14 cellular contexts compared by ENCODE assay signal in the genomic region with DNA sequence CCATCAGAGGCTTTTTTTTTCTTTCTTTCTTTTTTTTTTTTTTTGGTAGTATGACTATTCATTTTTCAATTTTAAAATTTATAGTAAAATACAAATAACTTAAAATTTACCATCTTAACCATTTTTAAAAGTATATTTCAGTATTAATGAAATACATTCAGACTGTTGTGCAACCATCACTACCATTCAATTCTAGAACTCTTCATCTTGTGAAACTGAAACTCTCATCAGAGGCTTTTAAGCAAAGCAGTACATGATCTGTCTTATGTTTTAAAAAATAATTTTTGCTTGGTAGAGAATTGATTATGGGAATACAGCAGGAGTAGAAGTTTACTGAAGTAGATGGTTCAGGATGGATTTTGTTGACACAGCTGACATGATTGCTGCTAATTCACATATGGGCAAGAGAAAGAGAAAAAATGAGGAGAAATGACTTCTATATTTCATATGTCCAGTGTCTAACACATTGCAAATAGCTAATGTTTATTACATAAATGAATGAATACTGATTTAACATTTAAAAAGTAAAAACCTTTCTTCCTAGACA. TPM values are rescaled to one million over a fixed set of nuclear protein-coding genes. Genes with fewer than 3 reads are reported as not detected.
DNase-seq lines count a peak whose midpoint lies in the region; ATAC-seq lines count a peak whose summit lies in the region.
"Had no signal": no experiment of that assay in that cellular context is flagged by ENCODE, and none has a peak within 500 bp of the region (broad histone marks: within the 10 kb centered on the region; RNA-seq: fewer than 3 reads in every experiment).

No MANE protein-coding gene starts in this region.

- CTCF ChIA-PET in activated CD4-positive, alpha-beta memory T cell treated with anti-CD3 and anti-CD28 coated beads for 36 hours (lab: Charles Lee) = no interaction called here

- H3K4me3 Mint-ChIP-seq in activated CD4-positive, alpha-beta memory T cell treated with anti-CD3 and anti-CD28 coated beads for 36 hours = no peak overlapping the region
- H3K4me3 Mint-ChIP-seq: memory B cell had no signal

- no peaks in the 10 kb centered on the region for H3K36me3 Mint-ChIP-seq in activated CD4-positive, alpha-beta memory T cell treated with anti-CD3 and anti-CD28 coated beads for 36 hours
- H3K36me3 Mint-ChIP-seq: memory B cell had no signal

- peak; percentile 50 for ATAC-seq in GM18517 (IDR thresholded peaks at IDR 0.05; ENCODE audit: unreplicated experiment)
- peak; percentile 40 for ATAC-seq in GM19452 (IDR thresholded peaks at IDR 0.05; ENCODE audit: unreplicated experiment)
- ATAC-seq in HG02852 (IDR thresholded peaks at IDR 0.05; ENCODE audit: unreplicated experiment) = peak; percentile 64
- ATAC-seq in HG03521 (IDR thresholded peaks at IDR 0.05; ENCODE audit: unreplicated experiment) = peak; percentile 38
- ATAC-seq in activated CD4-positive, CD25-positive, alpha-beta regulatory T cell treated with anti-CD3 and anti-CD28 coated beads, Interleukin-2, amount 50 U/mL, for 24 hours = no peak
- ATAC-seq: sciatic nerve had no signal

- peaks cover 1% of the 10 kb centered on the region for H3K27me3 Mint-ChIP-seq in activated CD4-positive, alpha-beta memory T cell treated with anti-CD3 and anti-CD28 coated beads for 36 hours
- H3K27me3 Mint-ChIP-seq: memory B cell had no signal

- peaks cover 8% of the 10 kb centered on the region for H3K4me1 Mint-ChIP-seq in activated CD4-positive, alpha-beta memory T cell treated with anti-CD3 and anti-CD28 coated beads for 36 hours (ENCODE audit: low read depth)
- H3K4me1 Mint-ChIP-seq: memory B cell had no signal

- intact Hi-C loops in activated CD4-positive, alpha-beta memory T cell treated with anti-CD3 and anti-CD28 coated beads for 36 hours (cut with micrococcal nuclease) = no loop called here

- POLR2A ChIA-PET in activated CD4-positive, alpha-beta memory T cell treated with anti-CD3 and anti-CD28 coated beads for 36 hours (lab: Charles Lee) = no interaction called here

- no peaks in the 10 kb centered on the region for H3K9me3 Mint-ChIP-seq in activated CD4-positive, alpha-beta memory T cell treated with anti-CD3 and anti-CD28 coated beads for 36 hours
- H3K9me3 Mint-ChIP-seq: memory B cell had no signal

- DNase-seq in NK-92 (lab: John Stamatoyannopoulos, UW; ENCODE audit: unreplicated experiment) = no peak
- no peak for DNase-seq in activated CD4-positive, alpha-beta memory T cell treated with anti-CD3 and anti-CD28 coated beads for 36 hours
- DNase-seq in DMS 273 (lab: John Stamatoyannopoulos, UW; ENCODE audit: unreplicated experiment) = no peak
- DNase-seq: activated CD4-positive, alpha-beta T cell treated with anti-CD3 and anti-CD28 coated beads, Interleukin-2, amount 50 U/mL, for 48 hours; stimulated activated CD4-positive, alpha-beta T cell treated with anti-CD3 and anti-CD28 coated beads, Interleukin-4, amount 100 ng/mL, for 4 hours; stimulated activated naive CD4-positive, alpha-beta T cell; uterus had no signal

- H3K27ac Mint-ChIP-seq in activated CD4-positive, alpha-beta memory T cell treated with anti-CD3 and anti-CD28 coated beads for 36 hours = no peak overlapping the region
- H3K27ac Mint-ChIP-seq: memory B cell had no signal

RNA-seq across cellular contexts. Expression of gene ELOVL7, which starts 13.4 kb away (rescaled TPM):
- total RNA-seq in activated CD4-positive, alpha-beta memory T cell treated with anti-CD3 and anti-CD28 coated beads for 36 hours = under 1 TPM; 0.34 to 0.38 TPM

Comparison
In these comparisons a context has a peak if more than half of its experiments do, and no peak if none do; other contexts are left out.
1. ATAC-seq: peak in GM18517 (single experiment), GM19452 (single experiment), HG02852 (single experiment) and HG03521 (single experiment); none in activated CD4-positive, CD25-positive, alpha-beta regulatory T cell treated with anti-CD3 and anti-CD28 coated beads, Interleukin-2, amount 50 U/mL, for 24 hours (0 of 2).